Comparison of ENCODE assay signal across 12 cellular contexts in the genomic region with DNA sequence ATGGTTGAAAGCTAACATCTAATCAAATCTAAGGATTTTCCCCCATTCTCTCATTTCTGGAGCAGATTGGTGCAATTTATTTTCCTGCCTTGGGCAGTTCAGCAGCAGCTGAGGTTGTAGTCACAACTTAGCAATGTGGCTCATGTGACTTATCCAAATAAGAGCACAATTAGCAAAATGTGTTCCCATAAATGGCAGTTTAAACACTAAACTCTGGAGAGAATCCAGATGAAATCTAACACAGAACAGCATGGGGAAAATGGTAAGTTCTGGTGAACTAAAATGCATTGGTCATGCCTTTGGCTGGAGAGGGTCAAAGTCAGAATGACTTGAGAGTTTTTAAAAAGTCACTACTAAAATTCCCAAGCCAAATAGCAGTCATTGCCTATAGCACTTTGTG.
A peak's percentile ranks its signal among the peaks of the same experiment; 100 is the strongest.
DNase-seq lines count a peak whose midpoint lies in the region; TF ChIP-seq lines count a peak whose summit lies in the region.
"Had no signal": no experiment of that assay in that cellular context is flagged by ENCODE, and none has a peak within 500 bp of the region (broad histone marks: within the 10 kb centered on the region; RNA-seq: fewer than 3 reads in every experiment).

No MANE protein-coding gene starts in this region.

- H3K9me3 ChIP-seq in hepatocyte (ENCODE audit: low read depth) (peaks cover 3% of the 10 kb centered on the region), tibial artery (no peaks in the 10 kb centered on the region)
- H3K9me3 ChIP-seq: colonic mucosa had no signal

- no peaks in the 10 kb centered on the region for H4K20me1 ChIP-seq in hepatocyte (ENCODE audit: insufficient read depth, poor library complexity, severe bottlenecking)

- no peak overlapping the region for H3K4me3 ChIP-seq in hepatocyte
- H3K4me3 ChIP-seq in tibial artery: no peak overlapping the region
- H3K4me3 ChIP-seq: colonic mucosa had no signal

- H3K4me2 ChIP-seq in hepatocyte: no peak overlapping the region

- H3K79me2 ChIP-seq in hepatocyte: no peaks in the 10 kb centered on the region

- H3K36me3 ChIP-seq in hepatocyte (replicated peaks; ENCODE audit: insufficient read depth, low read depth): no peaks in the 10 kb centered on the region
- H3K36me3 ChIP-seq in tibial artery: no peaks in the 10 kb centered on the region
- H3K36me3 ChIP-seq: colonic mucosa had no signal

- no peak for TF ChIP-seq CTCF in hepatocyte (IDR thresholded peaks at IDR 0.05; ENCODE audit: poor library complexity)
- TF ChIP-seq CTCF in tibial artery (IDR thresholded peaks at IDR 0.05): no peak

- H2AFZ ChIP-seq in hepatocyte: no peak overlapping the region

- H3K27me3 ChIP-seq in hepatocyte (no peaks in the 10 kb centered on the region), tibial artery (no peaks in the 10 kb centered on the region)
- H3K27me3 ChIP-seq: colonic mucosa had no signal

- intact Hi-C loops in tibial artery (cut with DNase I; ENCODE audit: low total_unique reads): no loop called here

- H3K4me1 ChIP-seq in hepatocyte (ENCODE audit: insufficient read depth) (no peaks in the 10 kb centered on the region), tibial artery (peaks cover 0 to 26% (median 7%) of the 10 kb centered on the region in 4 donors)
- H3K4me1 ChIP-seq: colonic mucosa had no signal

- H3K9me2 ChIP-seq in hepatocyte (replicated peaks; ENCODE audit: insufficient read depth): no peaks in the 10 kb centered on the region

- H3K27ac ChIP-seq in hepatocyte (peak overlapping the region; percentile 38), tibial artery (peak overlapping the region; percentile 68 to 81)
- H3K27ac ChIP-seq: colonic mucosa had no signal

- DNase-seq in NCI-H146 (lab: John Stamatoyannopoulos, UW): peak; percentile 20
- no peak for DNase-seq in NCI-H146 treated with DMSO at 0.1 percent for 48 hours (lab: John Stamatoyannopoulos, UW; ENCODE audit: unreplicated experiment)
- DNase-seq in astrocyte of the hippocampus (ENCODE audit: low read depth, low spot score): peak; percentile 81
- DNase-seq in hepatocyte (ENCODE audit: low spot score): peak; percentile 24
- no peak for DNase-seq in tibial artery
- no peak for DNase-seq in OCI-M2 (lab: John Stamatoyannopoulos, UW; ENCODE audit: unreplicated experiment)
- DNase-seq in activated CD8-positive, alpha-beta memory T cell treated with anti-CD3 and anti-CD28 coated beads, Interleukin-2, amount 50 U/mL, for 4 hours: no peak
- no peak for DNase-seq in GM19240 (ENCODE audit: insufficient read length, low spot score)
- DNase-seq: 8988T, colonic mucosa, left cardiac atrium, NCI-H187 treated with DMSO at 0.1 percent for 48 hours had no signal

Comparison
In these comparisons a context has a peak if more than half of its experiments do, and no peak if none do; other contexts are left out.
1. DNase-seq: peak in NCI-H146 (single experiment), astrocyte of the hippocampus (single experiment) and hepatocyte (single experiment); none in NCI-H146 treated with DMSO at 0.1 percent for 48 hours (single experiment), tibial artery (0 of 2), OCI-M2 (single experiment), activated CD8-positive, alpha-beta memory T cell treated with anti-CD3 and anti-CD28 coated beads, Interleukin-2, amount 50 U/mL, for 4 hours (single experiment) and GM19240 (single experiment).